Comparison of ENCODE assay signal across 8 cellular contexts in the genomic region with DNA sequence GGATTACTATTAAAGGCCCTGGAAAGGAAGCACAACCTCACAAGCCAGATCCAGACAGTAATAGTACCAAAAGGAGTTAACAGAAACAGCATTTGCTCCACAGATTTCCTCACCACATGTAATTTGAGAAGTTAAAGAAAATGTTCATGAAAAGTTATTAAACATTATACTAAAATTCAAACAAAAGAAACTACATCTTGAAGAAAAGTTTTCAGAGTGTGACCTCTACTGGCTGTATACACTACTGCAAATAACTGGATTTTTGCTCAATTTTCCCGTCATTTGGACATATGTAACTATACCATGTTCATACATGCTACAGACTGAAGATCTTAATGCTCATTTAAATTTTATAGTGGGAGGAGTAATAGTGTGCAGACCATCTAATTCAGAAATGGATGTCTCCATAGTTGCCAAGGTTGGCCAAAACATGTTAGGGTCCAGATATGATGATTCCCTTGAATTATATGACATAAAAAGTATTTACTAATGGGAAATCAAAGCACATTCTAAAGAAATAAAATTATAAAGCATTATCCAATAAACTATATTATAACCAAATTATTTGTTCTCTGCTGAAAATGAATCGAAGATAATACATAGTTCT. TPM values are rescaled to one million over a fixed set of nuclear protein-coding genes. Genes with fewer than 3 reads are reported as not detected.
A peak's percentile ranks its signal among the peaks of the same experiment; 100 is the strongest.
DNase-seq lines count a peak whose midpoint lies in the region; ATAC-seq and TF ChIP-seq lines count a peak whose summit lies in the region.

No MANE protein-coding gene starts in this region.

- peak overlapping the region; percentile 31 for H3K27ac Mint-ChIP-seq in CD4-positive, alpha-beta T cell
- H3K27ac Mint-ChIP-seq in T-cell, result peak overlapping the region in 1 of 2 donors; percentile 25

- intact Hi-C loops in CD4-positive, alpha-beta T cell (cut with DNase I, micrococcal nuclease), result loop anchor here (1.0 to 10.0 kb wide), 6 partner anchors 69 to 1059 kb away; partner anchors contain the start of genes GLIPR1L1 (in 2 of the 2), GLIPR1L2 (in 1 of the 2) and NAP1L1 (in 1 of the 2)

- H3K27ac ChIP-seq in CD4-positive, alpha-beta T cell (ENCODE audit: low read depth, low read length), result no peak overlapping the region
- no peak overlapping the region for H3K27ac ChIP-seq in substantia nigra (ENCODE audit: low read depth, low read length, poor library complexity, severe bottlenecking)

- no peak for DNase-seq in CD4-positive, alpha-beta T cell
- DNase-seq in T-cell (no peak), iris pigment epithelial cell (ENCODE audit: low read depth) (peak; percentile 56), substantia nigra (lab: John Stamatoyannopoulos, UW) (no peak), NCI-H524 treated with DMSO at 0.1 percent for 48 hours (lab: John Stamatoyannopoulos, UW) (no peak)

- H3K9me3 Mint-ChIP-seq in CD4-positive, alpha-beta T cell, result no peaks in the 10 kb centered on the region
- H3K9me3 Mint-ChIP-seq in T-cell, result no peaks in the 10 kb centered on the region

- CTCF ChIA-PET in CD4-positive, alpha-beta T cell (lab: Charles Lee), result interaction anchor here (1.2 to 2.4 kb wide), 2 partner anchors 21 to 68 kb away, joined by 3 to 18 read pairs; no protein-coding TSS in a partner anchor
- CTCF ChIA-PET in T-cell (lab: Charles Lee), result interaction anchor here (1.1 to 5.5 kb wide), 8 partner anchors 11 to 175 kb away, joined by 3 to 58 read pairs (median 11); partner anchors contain the start of genes CAPS2 (in 1 of the 2), GLIPR1 (in 1 of the 2) and GLIPR1L1 (in 1 of the 2)

- no peak overlapping the region for H3K4me3 Mint-ChIP-seq in CD4-positive, alpha-beta T cell
- no peak overlapping the region for H3K4me3 Mint-ChIP-seq in T-cell

- H3K9me3 ChIP-seq in CD4-positive, alpha-beta T cell (ENCODE audit: control insufficient read depth, low read length), result no peaks in the 10 kb centered on the region

- peak; percentile 72 for TF ChIP-seq CTCF in CD4-positive, alpha-beta T cell (IDR thresholded peaks at IDR 0.05)

- H3K27me3 Mint-ChIP-seq in CD4-positive, alpha-beta T cell, result no peaks in the 10 kb centered on the region
- no peaks in the 10 kb centered on the region for H3K27me3 Mint-ChIP-seq in T-cell

- POLR2A ChIA-PET in CD4-positive, alpha-beta T cell (lab: Charles Lee), result interaction anchor here (0.6 kb wide), 1 partner anchor 966 kb away, joined by 3 read pairs; no protein-coding TSS in a partner anchor
- POLR2A ChIA-PET in T-cell (lab: Charles Lee), result no interaction called here

- peak; percentile 69 for ATAC-seq in CD4-positive, alpha-beta T cell (ENCODE audit: poor library complexity)
- ATAC-seq in GM21367 (IDR thresholded peaks at IDR 0.05; ENCODE audit: unreplicated experiment) (peak; percentile 55), T-cell (replicated peaks in 1 of 4) (peak in 3 of 4 experiments; percentile 47 to 56 (median 51)), HG02852 (IDR thresholded peaks at IDR 0.05; ENCODE audit: unreplicated experiment) (no peak), GM19467 (IDR thresholded peaks at IDR 0.05; ENCODE audit: unreplicated experiment) (no peak)

- H3K27me3 ChIP-seq in CD4-positive, alpha-beta T cell (ENCODE audit: control insufficient read depth, insufficient read depth, low read length), result no peaks in the 10 kb centered on the region

- peaks cover 59% of the 10 kb centered on the region for H3K36me3 Mint-ChIP-seq in CD4-positive, alpha-beta T cell (ENCODE audit: low read depth)
- peaks cover 21% of the 10 kb centered on the region for H3K36me3 Mint-ChIP-seq in T-cell

- peaks cover 28% of the 10 kb centered on the region for H3K4me1 Mint-ChIP-seq in CD4-positive, alpha-beta T cell (ENCODE audit: low read depth)
- H3K4me1 Mint-ChIP-seq in T-cell, result peaks cover 23 to 35% (median 29%) of the 10 kb centered on the region in 3 donors

RNA-seq across cellular contexts. Expression of gene KRR1, which starts 5.6 kb away (rescaled TPM):
- total RNA-seq in CD4-positive, alpha-beta T cell, result 100 to 1,000 TPM; 144 to 148 TPM
- 100 to 1,000 TPM in 2 of 5 donors, 10 to 100 TPM in 3; 53.7 to 122 (median 66.5) TPM for total RNA-seq in T-cell

RNA-seq across cellular contexts. Expression of gene GLIPR1, which starts 25.3 kb away (rescaled TPM):
- total RNA-seq in CD4-positive, alpha-beta T cell, result 10 to 100 TPM; 41.3 to 47.7 TPM
- total RNA-seq in T-cell, result 100 to 1,000 TPM in 1 of 5 donors, 10 to 100 TPM in 4; 42.9 to 102 (median 53.5) TPM

Comparison
In these comparisons a context has a peak if more than half of its experiments do, and no peak if none do; other contexts are left out.
1. ATAC-seq: peak in CD4-positive, alpha-beta T cell (single experiment), GM21367 (single experiment) and T-cell (3 of 4); none in HG02852 (single experiment) and GM19467 (single experiment).